14 cellular contexts compared by ENCODE assay signal in the genomic region with DNA sequence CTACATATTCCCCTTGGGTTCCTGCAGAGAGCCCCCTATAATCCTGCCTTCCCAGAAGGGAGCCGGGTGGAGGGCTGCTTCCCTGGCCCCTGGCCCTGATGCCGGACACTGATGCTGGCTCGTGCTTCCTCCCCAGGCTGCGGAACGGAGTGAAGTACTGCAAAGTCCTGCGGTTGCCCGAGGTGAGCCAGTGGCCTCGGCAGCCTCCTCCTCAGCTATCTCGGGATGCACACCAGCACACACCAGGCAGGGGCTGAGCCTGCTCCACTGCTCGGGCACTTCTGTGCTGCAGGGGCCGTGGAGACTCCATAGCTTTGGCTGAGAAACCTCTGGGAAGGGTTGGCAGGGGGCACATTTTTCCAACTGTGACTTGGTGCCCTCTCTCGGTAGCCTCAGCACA.
"Had no signal": no experiment of that assay in that cellular context is flagged by ENCODE, and none has a peak within 500 bp of the region (broad histone marks: within the 10 kb centered on the region; RNA-seq: fewer than 3 reads in every experiment).

No MANE protein-coding gene starts in this region.

- H3K27ac ChIP-seq: esophagus muscularis mucosa, lower lobe of right lung, SJCRH30, transverse colon had no signal

- DNase-seq: activated naive CD4-positive, alpha-beta T cell treated with anti-CD3 and anti-CD28 coated beads, Interleukin-2, amount 50 U/mL, for 16 hours; activated T-cell treated with anti-CD3 and anti-CD28 coated beads, Interleukin-2, amount 50 U/mL, for 4 hours; immature natural killer cell; lower lobe of right lung; midbrain; nucleus accumbens; SJCRH30; small intestine; SW 1271; transverse colon had no signal

- H3K9me3 Mint-ChIP-seq: activated T-cell treated with anti-CD3 and anti-CD28 coated beads, Interleukin-2, amount 50 U/mL, for 4 hours; immature natural killer cell had no signal

- H3K4me1 ChIP-seq: esophagus muscularis mucosa, lower lobe of right lung, SJCRH30, transverse colon had no signal

- H3K4me3 Mint-ChIP-seq: activated T-cell treated with anti-CD3 and anti-CD28 coated beads, Interleukin-2, amount 50 U/mL, for 4 hours had no signal

- H3K9me3 ChIP-seq: esophagus muscularis mucosa, lower lobe of right lung, SJCRH30, transverse colon had no signal

- H3K4me3 ChIP-seq: esophagus muscularis mucosa, lower lobe of right lung, SJCRH30, transverse colon had no signal

- FAIRE-seq: endometrium, small intestine had no signal

- H3K27me3 Mint-ChIP-seq: progenitor cell of endocrine pancreas had no signal

- H3K27me3 ChIP-seq: esophagus muscularis mucosa, SJCRH30, transverse colon had no signal

- H3K27ac Mint-ChIP-seq: progenitor cell of endocrine pancreas had no signal

- ATAC-seq: activated T-cell treated with anti-CD3 and anti-CD28 coated beads, Interleukin-2, amount 50 U/mL, for 4 hours; lower lobe of right lung; right cardiac atrium had no signal
